Comparison of ENCODE assay signal across 2 cellular contexts in genomic region chr7:47764746-47765145, GRCh38.
TF ChIP-seq lines count a peak whose summit lies in the region.

No MANE protein-coding gene starts in this region.

TF ChIP-seq in A549, 52 proteins besides CTCF, POLR2A, EP300 and RAD21:
- TF ChIP-seq NPAS2 (CRISPR knock-in tag; IDR thresholded peaks at IDR 0.05; ENCODE audit: borderline replicate concordance) (no peak), ATOH8 (CRISPR knock-in tag; IDR thresholded peaks at IDR 0.05; ENCODE audit: low read depth) (0 out of 2 replicates have a peak, but pooled peaks have one; percentile 8)

TF ChIP-seq in IMR-90, 13 proteins besides CTCF, POLR2A, EP300 and RAD21 (continued from another document):
- TF ChIP-seq MXI1 (IDR thresholded peaks at IDR 0.05; ENCODE audit: borderline replicate concordance, low read depth, low read length) (no peak), BHLHE40 (IDR thresholded peaks at IDR 0.05; ENCODE audit: low read depth, low read length) (no peak), CEBPB (IDR thresholded peaks at IDR 0.05; ENCODE audit: low read depth, low read length) (no peak), RCOR1 (IDR thresholded peaks at IDR 0.05; ENCODE audit: insufficient replicate concordance, low read length) (no peak), NFE2L2 (IDR thresholded peaks at IDR 0.05; ENCODE audit: low read depth, low read length) (no peak), MAZ (IDR thresholded peaks at IDR 0.05; ENCODE audit: borderline replicate concordance, low read depth, low read length) (no peak), SMC3 (IDR thresholded peaks at IDR 0.05; ENCODE audit: low read depth, low read length) (no peak)
- TF ChIP-seq, protein P1, sequence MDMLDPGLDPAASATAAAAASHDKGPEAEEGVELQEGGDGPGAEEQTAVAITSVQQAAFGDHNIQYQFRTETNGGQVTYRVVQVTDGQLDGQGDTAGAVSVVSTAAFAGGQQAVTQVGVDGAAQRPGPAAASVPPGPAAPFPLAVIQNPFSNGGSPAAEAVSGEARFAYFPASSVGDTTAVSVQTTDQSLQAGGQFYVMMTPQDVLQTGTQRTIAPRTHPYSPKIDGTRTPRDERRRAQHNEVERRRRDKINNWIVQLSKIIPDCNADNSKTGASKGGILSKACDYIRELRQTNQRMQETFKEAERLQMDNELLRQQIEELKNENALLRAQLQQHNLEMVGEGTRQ (IDR thresholded peaks at IDR 0.05; ENCODE audit: low read depth, low read length), result no peak
